22 cellular contexts compared by ENCODE assay signal in genomic region chr4:5962416-5962815, GRCh38. TPM values are rescaled to one million over a fixed set of nuclear protein-coding genes. Genes with fewer than 3 reads are reported as not detected.
DNase-seq lines count a peak whose midpoint lies in the region; ATAC-seq and TF ChIP-seq lines count a peak whose summit lies in the region.
"Had no signal": no experiment of that assay in that cellular context is flagged by ENCODE, and none has a peak within 500 bp of the region (broad histone marks: within the 10 kb centered on the region; RNA-seq: fewer than 3 reads in every experiment).

No MANE protein-coding gene starts in this region.

- H3K4me3 Mint-ChIP-seq in HFFc6, result no peak overlapping the region
- H3K4me3 Mint-ChIP-seq: CD4-positive, alpha-beta T cell; IgD-negative memory B cell had no signal

- H3K4me1 Mint-ChIP-seq in HFFc6 (ENCODE audit: low read depth), result no peaks in the 10 kb centered on the region
- H3K4me1 Mint-ChIP-seq: IgD-negative memory B cell had no signal

- peaks cover 3% of the 10 kb centered on the region; the same call in 1 of the 2 replicates for H3K27me3 Mint-ChIP-seq in HFFc6 (ENCODE audit: insufficient read depth)
- H3K27me3 Mint-ChIP-seq: IgD-negative memory B cell had no signal

- H3K9me3 Mint-ChIP-seq in HFFc6, result peaks cover 9% of the 10 kb centered on the region
- H3K9me3 Mint-ChIP-seq: CD4-positive, alpha-beta T cell; IgD-negative memory B cell had no signal

- no peak overlapping the region for H3K27ac Mint-ChIP-seq in HFFc6
- H3K27ac Mint-ChIP-seq: CD4-positive, alpha-beta T cell; IgD-negative memory B cell had no signal

- TF ChIP-seq CTCF in HFFc6 (IDR thresholded peaks at IDR 0.05), result no peak

- ATAC-seq in HG02763 (IDR thresholded peaks at IDR 0.05; ENCODE audit: unreplicated experiment), result no peak
- ATAC-seq: Panc1 had no signal

- peak; percentile 65 for DNase-seq in DMS 273 (lab: John Stamatoyannopoulos, UW; ENCODE audit: unreplicated experiment)
- DNase-seq in DMS 273 treated with DMSO at 0.1 percent for 48 hours (lab: John Stamatoyannopoulos, UW), result no peak
- DNase-seq in COLO668 (lab: John Stamatoyannopoulos, UW; ENCODE audit: unreplicated experiment), result peak; percentile 62
- DNase-seq in cerebellum (ENCODE audit: low spot score), result peak; percentile 67
- peak; percentile 43 for DNase-seq in mesenteric fat pad (ENCODE audit: low spot score)
- no peak for DNase-seq in HFFc6
- no peak for DNase-seq in amniotic stem cell (lab: John Stamatoyannopoulos, UW)
- DNase-seq: ACHN; Caco-2; CD4-positive, alpha-beta T cell; DMS153; GF-D8; H7; MV-4-11; NCI-H187; NCI-H446 treated with DMSO at 0.1 percent for 48 hours; NCI-H748 treated with DMSO at 0.1 percent for 48 hours; SIG-M5; SK-N-SH had no signal

- no peaks in the 10 kb centered on the region for H3K36me3 Mint-ChIP-seq in HFFc6 (ENCODE audit: low read depth)
- H3K36me3 Mint-ChIP-seq: IgD-negative memory B cell had no signal

RNA-seq across cellular contexts. Expression of gene C4orf50, which starts 55.8 kb away (rescaled TPM):
- 9.4 TPM for total RNA-seq in cerebellum
- not detected for total RNA-seq in mesenteric fat pad
- not detected for total RNA-seq in HFFc6 (2021; fragmentation: NEBNext Ultra II Directional; extraction: Animal tissue kit (Norgen Biotek cat#: 25700))
- total RNA-seq: Caco-2 had no signal

Comparison
In these comparisons a context has a peak if more than half of its experiments do, and no peak if none do; other contexts are left out.
1. DNase-seq: peak in DMS 273 (single experiment), COLO668 (single experiment), cerebellum (single experiment) and mesenteric fat pad (single experiment); none in DMS 273 treated with DMSO at 0.1 percent for 48 hours (single experiment), HFFc6 (single experiment) and amniotic stem cell (single experiment).
2. RNA of gene C4orf50, which starts 55.8 kb away (total RNA-seq): 9.4 TPM in cerebellum (single experiment); not detected in mesenteric fat pad (single experiment) and not detected in HFFc6; every median in the first group is over 10 times any median in the second.